In genomic region chr6:155190667-155191066, GRCh38 we compare ENCODE assay signal across 19 cellular contexts.
"Had no signal": no experiment of that assay in that cellular context is flagged by ENCODE, and none has a peak within 500 bp of the region (broad histone marks: within the 10 kb centered on the region; RNA-seq: fewer than 3 reads in every experiment).

No MANE protein-coding gene starts in this region.

- ATAC-seq: activated naive CD4-positive, alpha-beta T cell treated with anti-CD3 and anti-CD28 coated beads, Interleukin-2, amount 50 U/mL, for 72 hours; left cardiac atrium; natural killer cell; upper lobe of right lung had no signal

- H3K27ac ChIP-seq: adrenal gland, thoracic aorta, upper lobe of right lung had no signal

- H3K9me3 ChIP-seq: adrenal gland, thoracic aorta, upper lobe of right lung had no signal

- DNase-seq: activated CD8-positive, alpha-beta memory T cell treated with anti-CD3 and anti-CD28 coated beads for 24 hours; activated CD8-positive, alpha-beta memory T cell treated with anti-CD3 and anti-CD28 coated beads, Interleukin-2, amount 50 U/mL, for 48 hours; activated gamma-delta T cell treated with Interleukin-2 at 50 U/mL for 16 hours; adrenal gland; cerebellar nuclear complex; effector CD8-positive, alpha-beta T cell; foreskin fibroblast; glutamatergic neuron; hippocampal formation; left cardiac atrium; natural killer cell; posterior cingulate gyrus; stimulated activated CD4-positive, alpha-beta T cell treated with anti-CD3 and anti-CD28 coated beads, Interleukin-15, amount 100 ng/mL, for 24 hours; stimulated activated CD4-positive, alpha-beta T cell treated with anti-CD3 and anti-CD28 coated beads, Interleukin-2, amount 100 ng/mL, for 48 hours; T1000; upper lobe of right lung had no signal

- H3K9me3 Mint-ChIP-seq: natural killer cell had no signal

- H3K4me3 Mint-ChIP-seq: natural killer cell had no signal

- H3K4me3 ChIP-seq: adrenal gland, skin epidermis, thoracic aorta, upper lobe of right lung had no signal

- H3K27ac Mint-ChIP-seq: natural killer cell had no signal

- H3K27me3 ChIP-seq: adrenal gland, upper lobe of right lung had no signal

- H3K36me3 ChIP-seq: adrenal gland, thoracic aorta, upper lobe of right lung had no signal

- H3K4me1 ChIP-seq: adrenal gland had no signal

- H3K36me3 Mint-ChIP-seq: natural killer cell had no signal
